ENCODE assay signal across 8 cellular contexts in genomic region chr21:45970674-45971486, GRCh38. TPM values are rescaled to one million over a fixed set of nuclear protein-coding genes. Genes with fewer than 3 reads are reported as not detected.
DNase-seq lines count a peak whose midpoint lies in the region; ATAC-seq and TF ChIP-seq lines count a peak whose summit lies in the region.

No MANE protein-coding gene starts in this region.

- BruUV-seq in PC-9 (replicated peaks; lab: Mats Ljungman, UMichigan) = no TSS peak

- H3K9me3 ChIP-seq in PC-9 (ENCODE audit: insufficient read depth, low read depth) (no peaks in the 10 kb centered on the region), adrenal gland (replicated peaks in 1 of 3) (no peaks in the 10 kb centered on the region)

- H3K9me2 ChIP-seq in PC-9 (ENCODE audit: insufficient read depth) = no peaks in the 10 kb centered on the region

- H2AFZ ChIP-seq in PC-9 = no peak overlapping the region

- H3K79me2 ChIP-seq in PC-9 (ENCODE audit: low read depth) = no peaks in the 10 kb centered on the region

- CTCF ChIA-PET in PC-9 (lab: Charles Lee) = interaction anchor here (1.3 kb wide), 1 partner anchor 172 kb away, joined by 4 read pairs; no protein-coding TSS in a partner anchor

- H3K4me1 ChIP-seq in PC-9 (replicated peaks; ENCODE audit: insufficient read depth) (peaks cover 7% of the 10 kb centered on the region; the same call in 1 of the 2 replicates), adrenal gland (replicated peaks in 1 of 2) (peaks cover 13 to 33% of the 10 kb centered on the region in 2 donors)

- DNase-seq in activated CD4-positive, CD25-positive, alpha-beta regulatory T cell treated with anti-CD3 and anti-CD28 coated beads, Interleukin-2, amount 50 U/mL, for 72 hours = no peak
- DNase-seq in PC-9 (peak in 1 of 2 experiments; percentile 50), adrenal gland (peak in 6 of 7 donors; percentile 51 to 59 (median 53)), iPS-NIHi7 (ENCODE audit: extremely low spot score) (peak; percentile 93)
- DNase-seq in stimulated activated CD4-positive, alpha-beta T cell treated with anti-CD3 and anti-CD28 coated beads, Interleukin-1b, Interleukin-23, amount 100 ng/mL, for 48 hours = peak; percentile 43

- peak; percentile 51 to 56 for ATAC-seq in activated CD4-positive, CD25-positive, alpha-beta regulatory T cell treated with anti-CD3 and anti-CD28 coated beads, Interleukin-2, amount 50 U/mL, for 24 hours
- ATAC-seq in HG03342 (IDR thresholded peaks at IDR 0.05; ENCODE audit: unreplicated experiment) (no peak), GM19023 (IDR thresholded peaks at IDR 0.05; ENCODE audit: unreplicated experiment) (no peak)

- TF ChIP-seq POLR2A in adrenal gland (IDR thresholded peaks at IDR 0.05) = no peak

- POLR2A ChIA-PET in PC-9 (lab: Charles Lee; ENCODE audit: unreplicated experiment) = no interaction called here

- H3K36me3 ChIP-seq in PC-9 (ENCODE audit: low read depth) (no peaks in the 10 kb centered on the region), adrenal gland (replicated peaks in 1 of 2) (no peaks in the 10 kb centered on the region)

- intact Hi-C loops in PC-9 (cut with micrococcal nuclease; ENCODE audit: unreplicated experiment) (loop anchor here (5.0 kb wide), 1 partner anchor 126 kb away; the partner anchor contains the start of gene COL6A2), adrenal gland (cut with DNase I) (loop anchor here in 1 of 2 donors (10.0 kb wide), 1 partner anchor 124 kb away; the partner anchor contains the start of gene COL6A2)

- no peak overlapping the region for H3K4me2 ChIP-seq in PC-9

- H3K27ac ChIP-seq in PC-9 (no peak overlapping the region), adrenal gland (peak overlapping the region in 2 of 5 donors; percentile 87 to 93)

- peak; percentile 82 for TF ChIP-seq CTCF in PC-9 (conservative IDR thresholded peaks at IDR 0.05)
- peak; percentile 62 to 87 (median 74) for TF ChIP-seq CTCF in adrenal gland (IDR thresholded peaks at IDR 0.05)

- H3K4me3 ChIP-seq in PC-9 = no peak overlapping the region
- H3K4me3 ChIP-seq in adrenal gland = no peak overlapping the region

- no peaks in the 10 kb centered on the region; the same call in 1 of the 2 replicates for H3F3A ChIP-seq in PC-9 (ENCODE audit: insufficient read depth, low read depth)

- H4K20me1 ChIP-seq in PC-9 (ENCODE audit: insufficient read depth) = no peaks in the 10 kb centered on the region

- no peaks in the 10 kb centered on the region for H3K27me3 ChIP-seq in PC-9 (ENCODE audit: insufficient read depth, low read depth)
- H3K27me3 ChIP-seq in adrenal gland = no peaks in the 10 kb centered on the region

- 36 to 80% (median 53%) methylated on average over 1 to 21 of the region's 21 CpGs for WGBS in adrenal gland, 4 donors

RNA-seq across cellular contexts. Expression of gene COL6A1, which starts 10.7 kb away (rescaled TPM):
- total RNA-seq in PC-9 (2021) (43.1 and 51.8 TPM in 2 replicates), adrenal gland (100 to 1,000 TPM in 7 of 8 donors, 10 to 100 TPM in 1; 70.4 to 362 (median 151) TPM)
- polyA plus RNA-seq in adrenal gland = 100 to 1,000 TPM in 2 of 3 donors, 10 to 100 TPM in 1; 22.3 to 490 (median 341) TPM

Comparison
In these comparisons a context has a peak if more than half of its experiments do, and no peak if none do; other contexts are left out.
1. ATAC-seq: peak in activated CD4-positive, CD25-positive, alpha-beta regulatory T cell treated with anti-CD3 and anti-CD28 coated beads, Interleukin-2, amount 50 U/mL, for 24 hours (2 of 2); none in HG03342 (single experiment) and GM19023 (single experiment).